In genomic region chr17:48012151-48012520, GRCh38 we compare ENCODE assay signal across 1 cellular context.
A peak's percentile ranks its signal among the peaks of the same experiment; 100 is the strongest.
TF ChIP-seq lines count a peak whose summit lies in the region.

No MANE protein-coding gene starts in this region.

TF ChIP-seq in WTC11, 78 proteins besides CTCF, POLR2A, EP300 and RAD21 (continued from another document):
- TF ChIP-seq HMGXB4 (CRISPR knock-in tag; IDR thresholded peaks at IDR 0.05) (no peak), TEAD1 (CRISPR knock-in tag; IDR thresholded peaks at IDR 0.05) (0 out of 2 replicates have a peak, but pooled peaks have one; percentile 3), SOX15 (CRISPR knock-in tag; IDR thresholded peaks at IDR 0.05) (no peak), ETV6 (CRISPR knock-in tag; IDR thresholded peaks at IDR 0.05) (0 out of 2 replicates have a peak, but pooled peaks have one; percentile 27)
- TF ChIP-seq, protein P1, sequence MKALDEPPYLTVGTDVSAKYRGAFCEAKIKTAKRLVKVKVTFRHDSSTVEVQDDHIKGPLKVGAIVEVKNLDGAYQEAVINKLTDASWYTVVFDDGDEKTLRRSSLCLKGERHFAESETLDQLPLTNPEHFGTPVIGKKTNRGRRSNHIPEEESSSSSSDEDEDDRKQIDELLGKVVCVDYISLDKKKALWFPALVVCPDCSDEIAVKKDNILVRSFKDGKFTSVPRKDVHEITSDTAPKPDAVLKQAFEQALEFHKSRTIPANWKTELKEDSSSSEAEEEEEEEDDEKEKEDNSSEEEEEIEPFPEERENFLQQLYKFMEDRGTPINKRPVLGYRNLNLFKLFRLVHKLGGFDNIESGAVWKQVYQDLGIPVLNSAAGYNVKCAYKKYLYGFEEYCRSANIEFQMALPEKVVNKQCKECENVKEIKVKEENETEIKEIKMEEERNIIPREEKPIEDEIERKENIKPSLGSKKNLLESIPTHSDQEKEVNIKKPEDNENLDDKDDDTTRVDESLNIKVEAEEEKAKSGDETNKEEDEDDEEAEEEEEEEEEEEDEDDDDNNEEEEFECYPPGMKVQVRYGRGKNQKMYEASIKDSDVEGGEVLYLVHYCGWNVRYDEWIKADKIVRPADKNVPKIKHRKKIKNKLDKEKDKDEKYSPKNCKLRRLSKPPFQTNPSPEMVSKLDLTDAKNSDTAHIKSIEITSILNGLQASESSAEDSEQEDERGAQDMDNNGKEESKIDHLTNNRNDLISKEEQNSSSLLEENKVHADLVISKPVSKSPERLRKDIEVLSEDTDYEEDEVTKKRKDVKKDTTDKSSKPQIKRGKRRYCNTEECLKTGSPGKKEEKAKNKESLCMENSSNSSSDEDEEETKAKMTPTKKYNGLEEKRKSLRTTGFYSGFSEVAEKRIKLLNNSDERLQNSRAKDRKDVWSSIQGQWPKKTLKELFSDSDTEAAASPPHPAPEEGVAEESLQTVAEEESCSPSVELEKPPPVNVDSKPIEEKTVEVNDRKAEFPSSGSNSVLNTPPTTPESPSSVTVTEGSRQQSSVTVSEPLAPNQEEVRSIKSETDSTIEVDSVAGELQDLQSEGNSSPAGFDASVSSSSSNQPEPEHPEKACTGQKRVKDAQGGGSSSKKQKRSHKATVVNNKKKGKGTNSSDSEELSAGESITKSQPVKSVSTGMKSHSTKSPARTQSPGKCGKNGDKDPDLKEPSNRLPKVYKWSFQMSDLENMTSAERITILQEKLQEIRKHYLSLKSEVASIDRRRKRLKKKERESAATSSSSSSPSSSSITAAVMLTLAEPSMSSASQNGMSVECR (CRISPR knock-in tag; IDR thresholded peaks at IDR 0.05; ENCODE audit: borderline replicate concordance) = peak; percentile 53; the same call in 1 of the 2 replicates
TF ChIP-seq in WTC11: peak in this region for 6.
